ENCODE assay signal across 20 cellular contexts in genomic region chr6:133131621-133132020, GRCh38.
DNase-seq lines count a peak whose midpoint lies in the region; ATAC-seq and TF ChIP-seq lines count a peak whose summit lies in the region.
"Had no signal": no experiment of that assay in that cellular context is flagged by ENCODE, and none has a peak within 500 bp of the region (broad histone marks: within the 10 kb centered on the region; RNA-seq: fewer than 3 reads in every experiment).

No MANE protein-coding gene starts in this region.

- H3K27me3 Mint-ChIP-seq in T-helper 17 cell = no peaks in the 10 kb centered on the region
- H3K27me3 Mint-ChIP-seq: activated naive CD4-positive, alpha-beta T cell treated with anti-CD3 and anti-CD28 coated beads, Interleukin-2, amount 50 U/mL, for 24 hours had no signal

- in situ Hi-C loops in gastrocnemius medialis (cut with MboI; ENCODE audit: low sequenced_read_pairs in 4 of 4) = no loop called here

- TF ChIP-seq RAD21 in HCT116 (IDR thresholded peaks at IDR 0.05; ENCODE audit: low read depth) = no peak

- H3K36me3 ChIP-seq in HCT116 (ENCODE audit: control insufficient read depth in 1 of 2, insufficient read depth in 2 of 2, low read length in 2 of 2) = no peaks in the 10 kb centered on the region
- no peaks in the 10 kb centered on the region for H3K36me3 ChIP-seq in gastrocnemius medialis
- H3K36me3 ChIP-seq: breast epithelium had no signal

- intact Hi-C loops in HCT116 (cut with micrococcal nuclease) = no loop called here
- intact Hi-C loops in gastrocnemius medialis (cut with DNase I; ENCODE audit: low total_unique reads) = loop anchor here (2.0 to 5.0 kb wide), 5 partner anchors 41 to 421 kb away; no protein-coding TSS in a partner anchor

- H3K4me1 ChIP-seq in HCT116 (ENCODE audit: control insufficient read depth in 1 of 2, insufficient read depth in 2 of 2, low read length in 2 of 2) = peaks cover 14 to 29% of the 10 kb centered on the region in 2 experiments
- peaks cover 32 to 35% of the 10 kb centered on the region in 2 donors for H3K4me1 ChIP-seq in gastrocnemius medialis
- H3K4me1 ChIP-seq: breast epithelium had no signal

- no peaks in the 10 kb centered on the region for H3K4me1 Mint-ChIP-seq in T-helper 17 cell
- H3K4me1 Mint-ChIP-seq: activated naive CD4-positive, alpha-beta T cell treated with anti-CD3 and anti-CD28 coated beads, Interleukin-2, amount 50 U/mL, for 24 hours; immature natural killer cell; natural killer cell; T-cell had no signal

- H3K4me3 ChIP-seq in HCT116 (replicated peaks in 1 of 2; ENCODE audit: low read depth in 1 of 2, low read length in 2 of 2) (no peak overlapping the region), gastrocnemius medialis (peak overlapping the region in 1 of 4 donors; percentile 10)
- H3K4me3 ChIP-seq: breast epithelium, GM12878 had no signal

- H2AFZ ChIP-seq in HCT116 (ENCODE audit: low read depth, low read length, poor library complexity, severe bottlenecking) = peak overlapping the region; percentile 39

- peak overlapping the region; percentile 55; the same call in 1 of the 2 replicates for H3K4me2 ChIP-seq in HCT116 (ENCODE audit: low read length)

- H3K9ac ChIP-seq in HCT116 (ENCODE audit: low read length) = 0 out of 2 replicates have a peak overlapping the region, but pooled peaks have one; percentile 10

- H4K20me1 ChIP-seq in HCT116 (ENCODE audit: insufficient read depth) = no peaks in the 10 kb centered on the region

- no peak overlapping the region for H3K27ac Mint-ChIP-seq in T-helper 17 cell
- H3K27ac Mint-ChIP-seq: activated naive CD4-positive, alpha-beta T cell treated with anti-CD3 and anti-CD28 coated beads, Interleukin-2, amount 50 U/mL, for 24 hours; immature natural killer cell; natural killer cell; T-cell had no signal

- H3K4me3 Mint-ChIP-seq in T-helper 17 cell = no peak overlapping the region
- H3K4me3 Mint-ChIP-seq: activated naive CD4-positive, alpha-beta T cell treated with anti-CD3 and anti-CD28 coated beads, Interleukin-2, amount 50 U/mL, for 24 hours; activated T-cell treated with anti-CD3 and anti-CD28 coated beads, Interleukin-2, amount 50 U/mL, for 4 hours; immature natural killer cell; natural killer cell; T-cell had no signal

- TF ChIP-seq CTCF in HCT116 (IDR thresholded peaks at IDR 0.05 in 2 of 3, conservative IDR thresholded peaks at IDR 0.05 in 1 of 3; ENCODE audit: borderline replicate concordance in 1 of 3, insufficient read depth in 1 of 3, low read depth in 2 of 3, low read length in 2 of 3) (no peak), gastrocnemius medialis (IDR thresholded peaks at IDR 0.05 in 4 of 5, conservative IDR thresholded peaks at IDR 0.05 in 1 of 5) (no peak)

- TF ChIP-seq POLR2A in HCT116 (IDR thresholded peaks at IDR 0.05; ENCODE audit: borderline replicate concordance, extremely low read depth, insufficient read depth, insufficient read length) = no peak
- no peak for TF ChIP-seq POLR2A in gastrocnemius medialis (IDR thresholded peaks at IDR 0.05)

- no peaks in the 10 kb centered on the region for H3K9me3 ChIP-seq in HCT116 (ENCODE audit: control insufficient read depth in 1 of 2, insufficient read depth in 1 of 2, low read depth in 1 of 2, low read length in 2 of 2)
- H3K9me3 ChIP-seq in gastrocnemius medialis = no peaks in the 10 kb centered on the region
- no peaks in the 10 kb centered on the region for H3K9me3 ChIP-seq in T-helper 17 cell (ENCODE audit: control insufficient read depth, low read length, poor library complexity, severe bottlenecking)
- H3K9me3 ChIP-seq: breast epithelium had no signal

- no peaks in the 10 kb centered on the region for H3K79me2 ChIP-seq in HCT116 (ENCODE audit: insufficient read depth, low read length)

- no TSS peak for BruUV-seq in HCT116 (replicated peaks; lab: Mats Ljungman, UMichigan)

- RAD21 ChIA-PET in HCT116 (lab: Charles Lee; ENCODE audit: low non-redundant PET in 1 of 2, low total read pairs in 2 of 2, uncharacterized antibody in 2 of 2, unreplicated experiment in 2 of 2) = no interaction called here

- H3K27ac ChIP-seq in HCT116 (ENCODE audit: low read depth, low read length) (peak overlapping the region; percentile 47), angular gyrus (ENCODE audit: low read depth, low read length) (peak overlapping the region; percentile 58), gastrocnemius medialis (peak overlapping the region; percentile 73 to 85 (median 80))
- H3K27ac ChIP-seq: breast epithelium, VCaP had no signal

- ATAC-seq in HCT116 (0 out of 2 replicates have a peak, but pooled peaks have one; percentile 14), gastrocnemius medialis (peak; percentile 61 to 72), T-helper 17 cell (no peak)
- ATAC-seq: activated T-cell treated with anti-CD3 and anti-CD28 coated beads, Interleukin-2, amount 50 U/mL, for 4 hours; GM12878; natural killer cell; T-cell had no signal

- CTCF ChIA-PET in HCT116 (lab: Charles Lee) = interaction anchor here (0.7 kb wide), 1 partner anchor 301 kb away, joined by 3 read pairs; no protein-coding TSS in a partner anchor

- no peak for DNase-seq in HCT116 (ENCODE audit: low read depth, low spot score)
- peak; percentile 12 for DNase-seq in left kidney (ENCODE audit: low read depth, low spot score)
- DNase-seq in gastrocnemius medialis = peak; percentile 52 to 63
- DNase-seq in T-helper 17 cell = no peak
- no peak for DNase-seq in CD1c-positive myeloid dendritic cell (ENCODE audit: extremely low spot score)
- DNase-seq in NCI-H187 treated with DMSO at 0.1 percent for 48 hours (lab: John Stamatoyannopoulos, UW) = no peak
- DNase-seq: activated CD4-positive, alpha-beta T cell treated with anti-CD3 and anti-CD28 coated beads, Interleukin-2, amount 50 U/mL, for 48 hours; activated T-cell treated with anti-CD3 and anti-CD28 coated beads, Interleukin-2, amount 50 U/mL, for 4 hours; dermis blood vessel endothelial cell; erythroblast; glutamatergic neuron; immature natural killer cell; natural killer cell; stimulated activated CD4-positive, alpha-beta T cell treated with anti-CD3 and anti-CD28 coated beads, Interleukin-2, amount 100 ng/mL, for 24 hours; T-cell had no signal

- H3K36me3 Mint-ChIP-seq in T-helper 17 cell (ENCODE audit: low read depth) = no peaks in the 10 kb centered on the region
- H3K36me3 Mint-ChIP-seq: activated naive CD4-positive, alpha-beta T cell treated with anti-CD3 and anti-CD28 coated beads, Interleukin-2, amount 50 U/mL, for 24 hours; immature natural killer cell; natural killer cell; T-cell had no signal

- POLR2A ChIA-PET in HCT116 (lab: Charles Lee) = interaction anchor here (1.1 kb wide), 1 partner anchor 32 kb away, joined by 4 read pairs; no protein-coding TSS in a partner anchor

- no peaks in the 10 kb centered on the region for H3K27me3 ChIP-seq in HCT116 (ENCODE audit: insufficient read depth, low read length)
- H3K27me3 ChIP-seq in gastrocnemius medialis = no peaks in the 10 kb centered on the region
- H3K27me3 ChIP-seq: breast epithelium had no signal

- H3K9me2 ChIP-seq in HCT116 (ENCODE audit: insufficient read depth) = no peaks in the 10 kb centered on the region

TF ChIP-seq in HCT116, 20 proteins besides CTCF, POLR2A, EP300 and RAD21 (continues in another document):
- no peak for TF ChIP-seq SP1 (IDR thresholded peaks at IDR 0.05; ENCODE audit: low read depth)
- no peak for TF ChIP-seq POLR2AphosphoS5 (IDR thresholded peaks at IDR 0.05; ENCODE audit: low read depth, low read length)
- TF ChIP-seq CEBPB (IDR thresholded peaks at IDR 0.05; ENCODE audit: low read depth) = no peak
- no peak for TF ChIP-seq SRF (IDR thresholded peaks at IDR 0.05; ENCODE audit: low read depth)
- no peak for TF ChIP-seq SIN3A (IDR thresholded peaks at IDR 0.05; ENCODE audit: low read depth)
- TF ChIP-seq MAX (IDR thresholded peaks at IDR 0.05) = no peak
- no peak for TF ChIP-seq ZFX (IDR thresholded peaks at IDR 0.05)
- TF ChIP-seq, protein P1, sequence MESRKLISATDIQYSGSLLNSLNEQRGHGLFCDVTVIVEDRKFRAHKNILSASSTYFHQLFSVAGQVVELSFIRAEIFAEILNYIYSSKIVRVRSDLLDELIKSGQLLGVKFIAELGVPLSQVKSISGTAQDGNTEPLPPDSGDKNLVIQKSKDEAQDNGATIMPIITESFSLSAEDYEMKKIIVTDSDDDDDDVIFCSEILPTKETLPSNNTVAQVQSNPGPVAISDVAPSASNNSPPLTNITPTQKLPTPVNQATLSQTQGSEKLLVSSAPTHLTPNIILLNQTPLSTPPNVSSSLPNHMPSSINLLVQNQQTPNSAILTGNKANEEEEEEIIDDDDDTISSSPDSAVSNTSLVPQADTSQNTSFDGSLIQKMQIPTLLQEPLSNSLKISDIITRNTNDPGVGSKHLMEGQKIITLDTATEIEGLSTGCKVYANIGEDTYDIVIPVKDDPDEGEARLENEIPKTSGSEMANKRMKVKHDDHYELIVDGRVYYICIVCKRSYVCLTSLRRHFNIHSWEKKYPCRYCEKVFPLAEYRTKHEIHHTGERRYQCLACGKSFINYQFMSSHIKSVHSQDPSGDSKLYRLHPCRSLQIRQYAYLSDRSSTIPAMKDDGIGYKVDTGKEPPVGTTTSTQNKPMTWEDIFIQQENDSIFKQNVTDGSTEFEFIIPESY (IDR thresholded peaks at IDR 0.05; ENCODE audit: extremely low read depth, insufficient replicate concordance, low read length) = no peak
- no peak for TF ChIP-seq CBX3 (IDR thresholded peaks at IDR 0.05; ENCODE audit: low read depth)
- TF ChIP-seq JUND (IDR thresholded peaks at IDR 0.05) = no peak
- no peak for TF ChIP-seq YY1 (IDR thresholded peaks at IDR 0.05; ENCODE audit: extremely low read depth, insufficient replicate concordance, low read depth, low read length)

Comparison
In these comparisons a context has a peak if more than half of its experiments do, and no peak if none do; other contexts are left out.
1. DNase-seq: peak in left kidney (single experiment) and gastrocnemius medialis (2 of 2); none in HCT116 (single experiment), T-helper 17 cell (0 of 3), CD1c-positive myeloid dendritic cell (single experiment) and NCI-H187 treated with DMSO at 0.1 percent for 48 hours (single experiment).
2. Peak in every context shown above with its lines, with median percentiles within 50 percentile points of each other: H3K27ac ChIP-seq.